ENCODE assay signal across 18 cellular contexts in genomic region chr3:172239218-172239738, GRCh38.
"Had no signal": no experiment of that assay in that cellular context is flagged by ENCODE, and none has a peak within 500 bp of the region (broad histone marks: within the 10 kb centered on the region; RNA-seq: fewer than 3 reads in every experiment).

No MANE protein-coding gene starts in this region.

- H3K27ac Mint-ChIP-seq: activated naive CD4-positive, alpha-beta T cell treated with anti-CD3 and anti-CD28 coated beads, Interleukin-2, amount 50 U/mL, for 72 hours had no signal

- ATAC-seq: activated naive CD4-positive, alpha-beta T cell treated with anti-CD3 and anti-CD28 coated beads, Interleukin-2, amount 50 U/mL, for 72 hours; gastrocnemius medialis; naive thymus-derived CD8-positive, alpha-beta T cell; stimulated activated naive CD8-positive, alpha-beta T cell treated with anti-CD3 and anti-CD28 coated beads, Interleukin-15, Interleukin-2, amounts not matched to agents 100 U/mL and 50 U/mL, for 24 hours; T-helper 17 cell had no signal

- H3K27me3 Mint-ChIP-seq: naive thymus-derived CD8-positive, alpha-beta T cell; T-helper 17 cell had no signal

- H3K27me3 ChIP-seq: adrenal gland, dorsolateral prefrontal cortex, gastrocnemius medialis, tibial nerve, uterus had no signal

- H3K36me3 ChIP-seq: adrenal gland, gastrocnemius medialis, uterus, WERI-Rb-1 had no signal

- H3K4me1 ChIP-seq: uterus had no signal

- H3K9me3 ChIP-seq: adrenal gland, gastrocnemius medialis, uterus had no signal

- H3K4me3 Mint-ChIP-seq: naive thymus-derived CD8-positive, alpha-beta T cell; T-helper 17 cell had no signal

- H3K4me3 ChIP-seq: adrenal gland, dorsolateral prefrontal cortex, gastrocnemius medialis, tibial nerve, uterus had no signal

- DNase-seq: activated CD4-positive, alpha-beta T cell treated with anti-CD3 and anti-CD28 coated beads, Interleukin-2, amount 50 U/mL, for 4 hours; activated gamma-delta T cell; adrenal gland; dorsolateral prefrontal cortex; gastrocnemius medialis; head of caudate nucleus; kidney glomerular epithelial cell; naive thymus-derived CD8-positive, alpha-beta T cell; posterior cingulate gyrus; retina; stimulated activated CD4-positive, alpha-beta T cell treated with anti-CD3 and anti-CD28 coated beads, Interleukin-2, amount 100 ng/mL, for 24 hours; stimulated activated naive CD8-positive, alpha-beta T cell treated with anti-CD3 and anti-CD28 coated beads, Interleukin-15, Interleukin-2, amounts not matched to agents 100 U/mL and 50 U/mL, for 24 hours; substantia nigra; T-helper 17 cell; uterus; WERI-Rb-1 had no signal

- H3K27ac ChIP-seq: dorsolateral prefrontal cortex, gastrocnemius medialis, tibial nerve, uterus, WERI-Rb-1 had no signal
